In the genomic region with DNA sequence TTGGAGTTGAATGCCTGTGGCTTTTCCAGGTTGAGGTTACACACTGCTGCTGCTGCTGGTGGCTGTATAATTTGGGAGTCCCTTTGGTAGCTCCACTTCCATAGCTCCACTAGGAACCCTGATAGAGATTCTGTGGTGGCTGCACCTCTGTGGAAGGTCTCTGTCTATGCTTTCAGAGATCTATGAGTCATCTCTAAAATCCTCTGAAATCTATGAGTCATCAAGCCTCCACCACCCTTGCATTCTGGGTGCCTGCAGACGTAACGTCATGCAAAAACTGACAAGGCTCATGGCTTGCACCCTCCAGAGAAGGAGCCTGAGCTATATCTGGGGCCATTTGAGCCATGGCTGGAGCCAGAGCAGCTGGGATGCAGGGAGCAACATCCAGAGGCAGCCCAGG, we compare ENCODE assay signal across 8 cellular contexts.
A peak's percentile ranks its signal among the peaks of the same experiment; 100 is the strongest.
DNase-seq lines count a peak whose midpoint lies in the region; ATAC-seq, FAIRE-seq and TF ChIP-seq lines count a peak whose summit lies in the region.

No MANE protein-coding gene starts in this region.

- no peak overlapping the region for H3K4me3 Mint-ChIP-seq in activated T-cell treated with anti-CD3 and anti-CD28 coated beads, Interleukin-2, amount 50 U/mL, for 4 hours

- no peaks in the 10 kb centered on the region for H3K36me3 ChIP-seq in pancreas

- H3K4me1 ChIP-seq in pancreas: no peaks in the 10 kb centered on the region

- peaks cover 8% of the 10 kb centered on the region for H3K9me3 Mint-ChIP-seq in activated T-cell treated with anti-CD3 and anti-CD28 coated beads, Interleukin-2, amount 50 U/mL, for 4 hours

- H3K9me3 ChIP-seq in pancreas: no peaks in the 10 kb centered on the region

- peak; percentile 12 for DNase-seq in activated T-cell treated with anti-CD3 and anti-CD28 coated beads, Interleukin-2, amount 50 U/mL, for 4 hours
- DNase-seq in stimulated activated CD4-positive, alpha-beta T cell treated with anti-CD3 and anti-CD28 coated beads, Interleukin-1b, Interleukin-23, amount 100 ng/mL, for 4 hours (ENCODE audit: low read depth in 2 of 2): peak; percentile 6 to 11
- DNase-seq in cortex of kidney (lab: John Stamatoyannopoulos, UW) (no peak), NCI-H748 (lab: John Stamatoyannopoulos, UW; ENCODE audit: unreplicated experiment) (no peak), pancreas (no peak), frontal cortex (ENCODE audit: low spot score in 2 of 2) (no peak)

- H3K4me3 ChIP-seq in pancreas: no peak overlapping the region

- ATAC-seq in GM18907 (IDR thresholded peaks at IDR 0.05; ENCODE audit: unreplicated experiment): peak; percentile 79
- peak; percentile 71 for ATAC-seq in HG03342 (IDR thresholded peaks at IDR 0.05; ENCODE audit: unreplicated experiment)
- ATAC-seq in activated T-cell treated with anti-CD3 and anti-CD28 coated beads, Interleukin-2, amount 50 U/mL, for 4 hours: peak; percentile 91 to 95
- ATAC-seq in pancreas: no peak

- peaks cover 6% of the 10 kb centered on the region for H3K36me3 Mint-ChIP-seq in activated T-cell treated with anti-CD3 and anti-CD28 coated beads, Interleukin-2, amount 50 U/mL, for 4 hours (ENCODE audit: insufficient read depth)

- H3K27me3 Mint-ChIP-seq in activated T-cell treated with anti-CD3 and anti-CD28 coated beads, Interleukin-2, amount 50 U/mL, for 4 hours (ENCODE audit: low read depth): no peaks in the 10 kb centered on the region

- intact Hi-C loops in pancreas (cut with DNase I): no loop called here

- no peak overlapping the region for H3K27ac ChIP-seq in pancreas

- H3K4me1 Mint-ChIP-seq in activated T-cell treated with anti-CD3 and anti-CD28 coated beads, Interleukin-2, amount 50 U/mL, for 4 hours (ENCODE audit: low read depth): peaks cover 53% of the 10 kb centered on the region

- H3K27me3 ChIP-seq in pancreas: no peaks in the 10 kb centered on the region

- FAIRE-seq in pancreas (lab: Jason Lieb, UNC) (no peak), frontal cortex (lab: Jason Lieb, UNC) (no peak)

- no peak for TF ChIP-seq CTCF in pancreas (IDR thresholded peaks at IDR 0.05)

- WGBS in pancreas, 2 donors: 79 to 90% methylated on average over 2 of the region's 2 CpGs

Comparison
In these comparisons a context has a peak if more than half of its experiments do, and no peak if none do; other contexts are left out.
1. ATAC-seq: peak in GM18907 (single experiment), HG03342 (single experiment) and activated T-cell treated with anti-CD3 and anti-CD28 coated beads, Interleukin-2, amount 50 U/mL, for 4 hours (2 of 2); none in pancreas (0 of 4).
2. DNase-seq: peak in activated T-cell treated with anti-CD3 and anti-CD28 coated beads, Interleukin-2, amount 50 U/mL, for 4 hours (single experiment) and stimulated activated CD4-positive, alpha-beta T cell treated with anti-CD3 and anti-CD28 coated beads, Interleukin-1b, Interleukin-23, amount 100 ng/mL, for 4 hours (2 of 2); none in cortex of kidney (single experiment), NCI-H748 (single experiment), pancreas (0 of 6) and frontal cortex (0 of 2).